In the genomic region with DNA sequence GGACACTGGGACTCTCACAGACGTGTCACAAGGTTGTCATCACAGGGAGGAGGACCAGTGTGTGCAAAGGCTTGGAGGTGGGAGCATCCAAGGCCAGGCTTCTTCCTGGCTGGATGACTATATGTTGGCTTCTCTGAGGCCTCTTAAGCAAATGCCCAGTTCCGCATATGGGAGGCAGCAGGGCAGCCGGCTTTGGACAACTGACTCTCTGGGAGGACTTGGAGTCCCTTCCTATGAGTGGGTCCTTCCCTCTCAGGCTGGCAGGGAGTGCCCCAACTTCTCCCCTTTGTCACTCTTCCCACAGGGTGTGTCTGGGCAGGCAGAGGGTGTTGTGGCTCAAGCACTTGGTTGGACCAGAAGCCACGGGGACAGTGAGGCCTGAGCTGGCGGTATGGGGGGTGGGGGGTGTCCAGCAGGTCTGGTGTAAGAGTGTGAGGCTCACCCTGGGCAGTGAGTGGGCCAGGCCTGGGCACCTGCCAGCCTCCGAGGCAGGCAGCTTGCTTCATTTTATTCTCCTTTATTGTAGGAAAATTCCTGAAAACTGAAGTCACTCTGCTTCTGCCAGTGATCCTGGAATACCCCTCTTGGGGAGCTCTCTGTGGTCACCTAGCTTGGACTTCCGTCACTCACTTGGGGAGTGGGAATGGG, we compare ENCODE assay signal across 11 cellular contexts. TPM values are rescaled to one million over a fixed set of nuclear protein-coding genes. Genes with fewer than 3 reads are reported as not detected.
DNase-seq lines count a peak whose midpoint lies in the region; ATAC-seq and TF ChIP-seq lines count a peak whose summit lies in the region.
"Had no signal": no experiment of that assay in that cellular context is flagged by ENCODE, and none has a peak within 500 bp of the region (broad histone marks: within the 10 kb centered on the region; RNA-seq: fewer than 3 reads in every experiment).

No MANE protein-coding gene starts in this region.

- H3K27ac ChIP-seq in left ventricle myocardium inferior (replicated peaks) (peak overlapping the region; percentile 93), cingulate gyrus (ENCODE audit: low read depth, low read length) (peak overlapping the region; percentile 76)
- H3K27ac ChIP-seq: SK-N-MC had no signal

- H3K4me3 ChIP-seq in left ventricle myocardium inferior = no peak overlapping the region
- H3K4me3 ChIP-seq: SK-N-MC had no signal

- no peaks in the 10 kb centered on the region for H3K36me3 ChIP-seq in left ventricle myocardium inferior

- H3K27me3 ChIP-seq in left ventricle myocardium inferior (ENCODE audit: low read depth) = peaks cover 13% of the 10 kb centered on the region

- in situ Hi-C loops in G401 (cut with HindIII; ENCODE audit: low sequenced_read_pairs) = loop anchor here (5.0 kb wide), 1 partner anchor 66 kb away; no protein-coding TSS in a partner anchor

- H3K4me1 ChIP-seq in left ventricle myocardium inferior = peaks cover 89% of the 10 kb centered on the region

- no peak for DNase-seq in left ventricle myocardium inferior
- no peak for DNase-seq in cardiac septum (ENCODE audit: low spot score)
- peak; percentile 39 to 46 for DNase-seq in lung microvascular endothelial cell (ENCODE audit: low read depth in 2 of 2)
- DNase-seq in G401 (ENCODE audit: low spot score) = no peak
- no peak for DNase-seq in DMS53 treated with DMSO at 0.1 percent for 48 hours (lab: John Stamatoyannopoulos, UW; ENCODE audit: unreplicated experiment)
- DNase-seq in activated naive CD4-positive, alpha-beta T cell treated with anti-CD3 and anti-CD28 coated beads, Interleukin-2, amount 50 U/mL, for 16 hours = no peak
- DNase-seq: NCI-H2029 treated with DMSO at 0.1 percent for 48 hours had no signal

- no peak for TF ChIP-seq CTCF in left ventricle myocardium inferior (IDR thresholded peaks at IDR 0.05; ENCODE audit: borderline replicate concordance)

- ATAC-seq in activated CD4-positive, CD25-positive, alpha-beta regulatory T cell treated with anti-CD3 and anti-CD28 coated beads, Interleukin-2, amount 50 U/mL, for 24 hours = no peak
- ATAC-seq: left lobe of liver had no signal

- intact Hi-C loops in left ventricle myocardium inferior (cut with micrococcal nuclease) = no loop called here
- intact Hi-C loops in cardiac septum (cut with DNase I) = no loop called here

- no peaks in the 10 kb centered on the region for H3K9me3 ChIP-seq in left ventricle myocardium inferior (replicated peaks)

RNA-seq across cellular contexts. Expression of gene ADGRG1, which starts 14.9 kb away (rescaled TPM):
- total RNA-seq in left ventricle myocardium inferior = 21.3 TPM
- total RNA-seq in cardiac septum = 15.9 TPM
- 1.4 and 17.4 TPM in 2 replicates for total RNA-seq in lung microvascular endothelial cell
- total RNA-seq in G401 (2014; rRNA removed; shearing (Covaris generic)) = 4.1 and 5.5 TPM in 2 replicates

RNA-seq across cellular contexts. Expression of gene ADGRG3, which starts 24.8 kb away (rescaled TPM):
- total RNA-seq in left ventricle myocardium inferior (0.36 TPM), cardiac septum (1.0 TPM), lung microvascular endothelial cell (0.65 and 8.3 TPM in 2 replicates)
- not detected in 2 replicates for total RNA-seq in G401 (2014; rRNA removed; shearing (Covaris generic))

RNA-seq across cellular contexts. Expression of gene DRC7, which starts 51.3 kb away (rescaled TPM):
- total RNA-seq in left ventricle myocardium inferior (not detected), cardiac septum (not detected), lung microvascular endothelial cell (0.20 and 0.22 TPM in 2 replicates)
- 0.37 TPM in 1 of 2 replicates, not detected in the other for total RNA-seq in G401 (2014; rRNA removed; shearing (Covaris generic))

Comparison
In these comparisons a context has a peak if more than half of its experiments do, and no peak if none do; other contexts are left out.
1. DNase-seq: peak in lung microvascular endothelial cell (2 of 2); none in left ventricle myocardium inferior (single experiment), cardiac septum (single experiment), G401 (single experiment), DMS53 treated with DMSO at 0.1 percent for 48 hours (single experiment) and activated naive CD4-positive, alpha-beta T cell treated with anti-CD3 and anti-CD28 coated beads, Interleukin-2, amount 50 U/mL, for 16 hours (single experiment).